Comparison of ENCODE assay signal across 23 cellular contexts in genomic region chr6:161486903-161487531, GRCh38.
A peak's percentile ranks its signal among the peaks of the same experiment; 100 is the strongest.
DNase-seq lines count a peak whose midpoint lies in the region; ATAC-seq and TF ChIP-seq lines count a peak whose summit lies in the region.
"Had no signal": no experiment of that assay in that cellular context is flagged by ENCODE, and none has a peak within 500 bp of the region (broad histone marks: within the 10 kb centered on the region; RNA-seq: fewer than 3 reads in every experiment).

No MANE protein-coding gene starts in this region.

- H3K4me3 ChIP-seq in ACC112 (ENCODE audit: low read depth, low read length) (no peak overlapping the region), astrocyte of the spinal cord (ENCODE audit: low read depth, low read length) (no peak overlapping the region)
- H3K4me3 ChIP-seq: PC-9, spleen had no signal

- no peaks in the 10 kb centered on the region for H3K9me3 Mint-ChIP-seq in activated T-helper 1 cell treated with anti-CD3 and anti-CD28 coated beads, Interleukin-12 subunit alpha, Interleukin-12 subunit beta, Interleukin-2, Interleukin-4 antibody, amounts not matched to agents 30 ng/mL and 10 ng/mL and 1 ng/mL, durations not matched to agents 14 hours and 24 hours and 36 hours
- H3K9me3 Mint-ChIP-seq: activated naive CD4-positive, alpha-beta T cell treated with anti-CD3 and anti-CD28 coated beads for 36 hours; activated T-cell treated with anti-CD3 and anti-CD28 coated beads, Interleukin-2, amount 50 U/mL, for 24 hours had no signal

- no peaks in the 10 kb centered on the region for H3K4me1 Mint-ChIP-seq in activated T-helper 1 cell treated with anti-CD3 and anti-CD28 coated beads, Interleukin-12 subunit alpha, Interleukin-12 subunit beta, Interleukin-2, Interleukin-4 antibody, amounts not matched to agents 30 ng/mL and 10 ng/mL and 1 ng/mL, durations not matched to agents 14 hours and 24 hours and 36 hours (ENCODE audit: low read depth)
- H3K4me1 Mint-ChIP-seq: naive thymus-derived CD4-positive, alpha-beta T cell had no signal

- H3K27ac Mint-ChIP-seq in activated T-helper 1 cell treated with anti-CD3 and anti-CD28 coated beads, Interleukin-12 subunit alpha, Interleukin-12 subunit beta, Interleukin-2, Interleukin-4 antibody, amounts not matched to agents 30 ng/mL and 10 ng/mL and 1 ng/mL, durations not matched to agents 14 hours and 24 hours and 36 hours = no peak overlapping the region
- H3K27ac Mint-ChIP-seq: activated CD8-positive, alpha-beta T cell treated with anti-CD3 and anti-CD28 coated beads, Interleukin-2, amount 10 ng/mL, durations not matched to agents 7 days and 5 days; activated naive CD4-positive, alpha-beta T cell treated with anti-CD3 and anti-CD28 coated beads for 36 hours; activated T-cell treated with anti-CD3 and anti-CD28 coated beads, Interleukin-2, amount 50 U/mL, for 24 hours; naive thymus-derived CD4-positive, alpha-beta T cell had no signal

- H2AFZ ChIP-seq in ACC112 (ENCODE audit: low read length, unreplicated experiment) = peak overlapping the region; percentile 55
- H2AFZ ChIP-seq: parathyroid adenoma had no signal

- H3K27me3 ChIP-seq in ACC112 (ENCODE audit: insufficient read depth, low read length) = no peaks in the 10 kb centered on the region
- H3K27me3 ChIP-seq: spleen had no signal

- no peak for TF ChIP-seq CTCF in astrocyte of the spinal cord (IDR thresholded peaks at IDR 0.05; ENCODE audit: low read depth, low read length)

- peaks cover 20% of the 10 kb centered on the region for H3K4me1 ChIP-seq in ACC112 (ENCODE audit: control insufficient read depth, insufficient read depth, low read length, unreplicated experiment)
- H3K4me1 ChIP-seq: parathyroid adenoma, spleen had no signal

- H3K36me3 ChIP-seq in ACC112 (ENCODE audit: insufficient read depth, low read length) = no peaks in the 10 kb centered on the region
- H3K36me3 ChIP-seq: spleen had no signal

- no peaks in the 10 kb centered on the region for H3K27me3 Mint-ChIP-seq in activated T-helper 1 cell treated with anti-CD3 and anti-CD28 coated beads, Interleukin-12 subunit alpha, Interleukin-12 subunit beta, Interleukin-2, Interleukin-4 antibody, amounts not matched to agents 30 ng/mL and 10 ng/mL and 1 ng/mL, durations not matched to agents 14 hours and 24 hours and 36 hours (ENCODE audit: insufficient read depth)
- H3K27me3 Mint-ChIP-seq: activated T-cell treated with anti-CD3 and anti-CD28 coated beads, Interleukin-2, amount 50 U/mL, for 24 hours had no signal

- intact Hi-C loops in activated T-helper 1 cell treated with anti-CD3 and anti-CD28 coated beads, Interleukin-12 subunit alpha, Interleukin-12 subunit beta, Interleukin-2, Interleukin-4 antibody, amounts not matched to agents 30 ng/mL and 10 ng/mL and 1 ng/mL, durations not matched to agents 14 hours and 24 hours and 36 hours (cut with micrococcal nuclease) = no loop called here

- peak; percentile 16 for DNase-seq in HK-2 (ENCODE audit: unreplicated experiment)
- DNase-seq in astrocyte of the spinal cord (ENCODE audit: low read depth, low spot score) = peak; percentile 14
- DNase-seq in kidney tubule cell (ENCODE audit: low spot score) = peak; percentile 95
- no peak for DNase-seq in activated T-helper 1 cell treated with anti-CD3 and anti-CD28 coated beads, Interleukin-12 subunit alpha, Interleukin-12 subunit beta, Interleukin-2, Interleukin-4 antibody, amounts not matched to agents 30 ng/mL and 10 ng/mL and 1 ng/mL, durations not matched to agents 14 hours and 24 hours and 36 hours (ENCODE audit: low spot score)
- DNase-seq in NCI-H1930 (lab: John Stamatoyannopoulos, UW) = no peak
- DNase-seq: activated CD8-positive, alpha-beta T cell treated with anti-CD3 and anti-CD28 coated beads, Interleukin-2, amount 10 ng/mL, durations not matched to agents 7 days and 5 days; activated naive CD4-positive, alpha-beta T cell treated with anti-CD3 and anti-CD28 coated beads for 36 hours; activated T-cell treated with anti-CD3 and anti-CD28 coated beads, Interleukin-2, amount 50 U/mL, for 24 hours; anterior cingulate cortex; hippocampal formation; naive thymus-derived CD4-positive, alpha-beta T cell; NCI-H1417 treated with DMSO at 0.1 percent for 48 hours; NCI-H2171; NCI-H774; PC-9; spleen; stimulated activated CD4-positive, alpha-beta T cell treated with anti-CD3 and anti-CD28 coated beads, Interleukin-4, amount 100 ng/mL, for 4 hours; substantia nigra had no signal

- H3K27ac ChIP-seq in ACC112 (ENCODE audit: low read depth, low read length) = 0 out of 2 replicates have a peak overlapping the region, but pooled peaks have one; percentile 11
- H3K27ac ChIP-seq: parathyroid adenoma, PC-9, spleen had no signal

- H3K79me2 ChIP-seq in ACC112 (ENCODE audit: control insufficient read depth, insufficient read depth, low read length, unreplicated experiment) = no peaks in the 10 kb centered on the region
- H3K79me2 ChIP-seq: parathyroid adenoma had no signal

- ATAC-seq in HG03135 (IDR thresholded peaks at IDR 0.05; ENCODE audit: unreplicated experiment) (no peak), GM21367 (IDR thresholded peaks at IDR 0.05; ENCODE audit: unreplicated experiment) (no peak)
- ATAC-seq: activated CD4-positive, CD25-positive, alpha-beta regulatory T cell treated with anti-CD3 and anti-CD28 coated beads, Interleukin-2, amount 50 U/mL, for 24 hours; activated CD8-positive, alpha-beta T cell treated with anti-CD3 and anti-CD28 coated beads, Interleukin-2, amount 10 ng/mL, durations not matched to agents 7 days and 5 days; naive thymus-derived CD4-positive, alpha-beta T cell had no signal

- H3K36me3 Mint-ChIP-seq in activated T-helper 1 cell treated with anti-CD3 and anti-CD28 coated beads, Interleukin-12 subunit alpha, Interleukin-12 subunit beta, Interleukin-2, Interleukin-4 antibody, amounts not matched to agents 30 ng/mL and 10 ng/mL and 1 ng/mL, durations not matched to agents 14 hours and 24 hours and 36 hours (ENCODE audit: low read depth) = no peaks in the 10 kb centered on the region
- H3K36me3 Mint-ChIP-seq: naive thymus-derived CD4-positive, alpha-beta T cell had no signal

- in situ Hi-C loops in astrocyte of the spinal cord (cut with HindIII; ENCODE audit: low sequenced_read_pairs) = no loop called here

- no peak overlapping the region for H3K4me3 Mint-ChIP-seq in activated T-helper 1 cell treated with anti-CD3 and anti-CD28 coated beads, Interleukin-12 subunit alpha, Interleukin-12 subunit beta, Interleukin-2, Interleukin-4 antibody, amounts not matched to agents 30 ng/mL and 10 ng/mL and 1 ng/mL, durations not matched to agents 14 hours and 24 hours and 36 hours
- H3K4me3 Mint-ChIP-seq: activated CD8-positive, alpha-beta T cell treated with anti-CD3 and anti-CD28 coated beads, Interleukin-2, amount 10 ng/mL, durations not matched to agents 7 days and 5 days; activated naive CD4-positive, alpha-beta T cell treated with anti-CD3 and anti-CD28 coated beads for 36 hours; activated T-cell treated with anti-CD3 and anti-CD28 coated beads, Interleukin-2, amount 50 U/mL, for 24 hours; naive thymus-derived CD4-positive, alpha-beta T cell had no signal

Comparison
In these comparisons a context has a peak if more than half of its experiments do, and no peak if none do; other contexts are left out.
1. DNase-seq: peak in HK-2 (single experiment), astrocyte of the spinal cord (single experiment) and kidney tubule cell (single experiment); none in activated T-helper 1 cell treated with anti-CD3 and anti-CD28 coated beads, Interleukin-12 subunit alpha, Interleukin-12 subunit beta, Interleukin-2, Interleukin-4 antibody, amounts not matched to agents 30 ng/mL and 10 ng/mL and 1 ng/mL, durations not matched to agents 14 hours and 24 hours and 36 hours (single experiment) and NCI-H1930 (0 of 2).